8 cellular contexts compared by ENCODE assay signal in genomic region chr6:131135244-131136020, GRCh38.
DNase-seq lines count a peak whose midpoint lies in the region; TF ChIP-seq lines count a peak whose summit lies in the region.

TSS of gene AKAP7 (plus strand) at chr6:131135467. CDS start at chr6:131135764, 297 bp downstream.

- peak; percentile 54 for DNase-seq in COLO829 (ENCODE audit: low spot score)
- DNase-seq in GM20000 (ENCODE audit: low spot score) = peak; percentile 88
- peak in 1 of 2 experiments; percentile 3 for DNase-seq in HL-60 (ENCODE audit: low read depth in 1 of 2, low spot score in 1 of 2)
- DNase-seq in T-helper 9 cell = peak; percentile 28
- peak; percentile 87 for DNase-seq in astrocyte of the hippocampus (ENCODE audit: low read depth, low spot score)
- peak; percentile 62 to 78 for DNase-seq in hippocampal formation (lab: John Stamatoyannopoulos, UW)
- DNase-seq in retinal pigment epithelial cell (ENCODE audit: low read depth) = no peak
- no peak for DNase-seq in NCI-H510A (lab: John Stamatoyannopoulos, UW)

- H3K27ac ChIP-seq in HL-60 (replicated peaks) = no peak within 1 kb of the TSS

- H3K4me3 ChIP-seq in HL-60 (replicated peaks; ENCODE audit: insufficient read depth, low read length) (peak within 1 kb of the TSS; percentile 46), retinal pigment epithelial cell (ENCODE audit: low read length) (peak within 1 kb of the TSS; percentile 67)

- peaks cover 35% of the 10 kb centered on the region for H3K27me3 ChIP-seq in HL-60 (ENCODE audit: insufficient read depth, poor library complexity, severe bottlenecking)

- TF ChIP-seq CTCF in GM20000 (IDR thresholded peaks at IDR 0.05; ENCODE audit: extremely low read depth, missing control alignments) (no peak), HL-60 (IDR thresholded peaks at IDR 0.05; ENCODE audit: insufficient read depth, low read length) (no peak), retinal pigment epithelial cell (conservative IDR thresholded peaks at IDR 0.05; ENCODE audit: low read depth, low read length) (no peak)

Comparison
In these comparisons a context has a peak if more than half of its experiments do, and no peak if none do; other contexts are left out.
1. DNase-seq: peak in COLO829 (single experiment), GM20000 (single experiment), T-helper 9 cell (single experiment), astrocyte of the hippocampus (single experiment) and hippocampal formation (2 of 2); none in retinal pigment epithelial cell (single experiment) and NCI-H510A (single experiment).